In the genomic region with DNA sequence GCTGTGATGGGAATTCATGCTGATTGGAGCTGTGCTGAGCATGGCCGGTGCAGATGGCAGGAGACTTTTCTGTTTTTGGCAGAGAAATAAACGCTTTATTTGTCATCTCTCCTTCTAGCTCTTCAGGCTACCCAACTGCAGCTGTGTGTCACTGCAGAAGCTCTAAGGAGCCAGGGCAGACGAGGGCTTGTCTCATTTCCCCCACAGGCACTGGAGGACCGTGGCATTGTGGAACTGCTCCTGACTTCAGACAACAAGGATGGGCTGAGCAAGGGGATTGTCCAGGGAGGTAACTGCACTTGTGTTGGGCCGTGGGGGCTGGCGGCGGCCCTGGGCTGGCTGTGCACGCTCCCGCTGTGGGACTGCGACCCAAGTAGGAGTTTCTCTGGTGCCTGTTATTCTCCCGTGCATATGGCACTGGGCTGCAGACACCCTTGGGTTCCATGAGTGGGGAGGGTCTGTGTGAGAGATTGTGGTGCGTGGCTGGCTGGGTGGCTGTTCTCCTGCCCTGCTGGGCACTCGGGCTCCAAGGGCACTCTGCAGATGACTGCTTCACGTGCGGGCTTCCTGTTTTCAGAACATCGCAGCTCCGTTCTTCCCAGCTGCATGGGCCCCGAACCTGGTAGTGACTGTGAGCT, we compare ENCODE assay signal across 23 cellular contexts. TPM values are rescaled to one million over a fixed set of nuclear protein-coding genes. Genes with fewer than 3 reads are reported as not detected.
DNase-seq lines count a peak whose midpoint lies in the region; ATAC-seq and TF ChIP-seq lines count a peak whose summit lies in the region.
"Had no signal": no experiment of that assay in that cellular context is flagged by ENCODE, and none has a peak within 500 bp of the region (broad histone marks: within the 10 kb centered on the region; RNA-seq: fewer than 3 reads in every experiment).

No MANE protein-coding gene starts in this region.

- no TSS peak for BruUV-seq in mammary epithelial cell (replicated peaks; lab: Mats Ljungman, UMichigan)

- DNase-seq in H7 (peak; percentile 33), WTC11 (ENCODE audit: low spot score) (peak; percentile 10), mesenteric fat pad (ENCODE audit: low spot score) (peak; percentile 75), upper lobe of right lung (peak; percentile 40), NCI-H2107 treated with DMSO at 0.1 percent for 48 hours (lab: John Stamatoyannopoulos, UW; ENCODE audit: unreplicated experiment) (no peak), Karpas-422 (no peak), mammary epithelial cell (no peak)
- DNase-seq: DMS79 treated with DMSO at 0.1 percent for 48 hours, GF-D8, KBM-7, MM.1S, NCI-H1048, NCI-H1417, NCI-H1694, NCI-H2081, NCI-H2171, NCI-H226, NCI-H510A, NCI-H69, SIG-M5 had no signal

- H2AFZ ChIP-seq in Karpas-422 (ENCODE audit: low read length), result no peak overlapping the region
- H2AFZ ChIP-seq in mammary epithelial cell (ENCODE audit: low read depth, low read length), result no peak overlapping the region

- H3K36me3 Mint-ChIP-seq in WTC11, result no peaks in the 10 kb centered on the region

- no peaks in the 10 kb centered on the region for H3K9me2 ChIP-seq in Karpas-422 (replicated peaks; ENCODE audit: insufficient read depth, low read length)

- no peak overlapping the region for H3K4me2 ChIP-seq in Karpas-422 (ENCODE audit: low read depth, low read length, poor library complexity, severe bottlenecking)
- H3K4me2 ChIP-seq in mammary epithelial cell (ENCODE audit: insufficient read depth, low read depth, low read length), result no peak overlapping the region

- H4K20me1 ChIP-seq in Karpas-422 (ENCODE audit: insufficient read depth, low read depth, low read length) (no peaks in the 10 kb centered on the region), mammary epithelial cell (ENCODE audit: insufficient read depth, low read length) (no peaks in the 10 kb centered on the region)

- 71% methylated on average over 10 of the region's 18 CpGs for WGBS in mammary epithelial cell (ENCODE audit: low coverage, missing lambda C conversion rate)

- H3K4me3 Mint-ChIP-seq in WTC11, result no peak overlapping the region

- ATAC-seq in WTC11, result no peak
- no peak for ATAC-seq in upper lobe of right lung

- TF ChIP-seq CTCF in WTC11 (IDR thresholded peaks at IDR 0.05) (no peak), upper lobe of right lung (IDR thresholded peaks at IDR 0.05) (no peak), mammary epithelial cell (conservative IDR thresholded peaks at IDR 0.05 in 1 of 2, IDR thresholded peaks at IDR 0.05 in 1 of 2; ENCODE audit: extremely low read depth in 1 of 2, insufficient read depth in 1 of 2, low read depth in 1 of 2, low read length in 2 of 2) (no peak)

- dilution Hi-C loops in mammary epithelial cell (cut with HindIII; ENCODE audit: low sequenced_read_pairs), result no loop called here

- peaks cover 1% of the 10 kb centered on the region; the same call in 1 of the 2 replicates for H3K9me3 Mint-ChIP-seq in WTC11

- H3K4me1 ChIP-seq in upper lobe of right lung (no peaks in the 10 kb centered on the region), Karpas-422 (ENCODE audit: low read length) (no peaks in the 10 kb centered on the region), mammary epithelial cell (ENCODE audit: insufficient read depth, low read length) (no peaks in the 10 kb centered on the region)

- POLR2A ChIA-PET in WTC11 (lab: Charles Lee), result no interaction called here

- H3K9me3 ChIP-seq in upper lobe of right lung (no peaks in the 10 kb centered on the region), Karpas-422 (ENCODE audit: low read length) (no peaks in the 10 kb centered on the region), mammary epithelial cell (replicated peaks; ENCODE audit: insufficient read depth, low read length) (no peaks in the 10 kb centered on the region)

- intact Hi-C loops in upper lobe of right lung (cut with DNase I), result no loop called here
- intact Hi-C loops in mammary epithelial cell (cut with micrococcal nuclease), result no loop called here

- no peak overlapping the region for H3K27ac Mint-ChIP-seq in WTC11

- H3K27me3 Mint-ChIP-seq in WTC11 (ENCODE audit: low read depth), result peaks cover 12% of the 10 kb centered on the region

- peaks cover 15% of the 10 kb centered on the region for H3K4me1 Mint-ChIP-seq in WTC11

- H3K9ac ChIP-seq in Karpas-422 (ENCODE audit: low read length), result no peak overlapping the region
- H3K9ac ChIP-seq in mammary epithelial cell (ENCODE audit: insufficient read depth, low read length), result no peak overlapping the region

- H3K27ac ChIP-seq in upper lobe of right lung, result no peak overlapping the region
- no peak overlapping the region for H3K27ac ChIP-seq in Karpas-422 (ENCODE audit: low read length)
- H3K27ac ChIP-seq in mammary epithelial cell (ENCODE audit: insufficient read depth, low read depth, low read length), result no peak overlapping the region
- H3K27ac ChIP-seq: C4-2B, RWPE1 had no signal

- CTCF ChIA-PET in WTC11 (lab: Charles Lee) (interaction anchor here (1.1 to 1.5 kb wide), 3 partner anchors 17 to 228 kb away, joined by 4 to 6 read pairs (median 4); no protein-coding TSS in a partner anchor), mammary epithelial cell (lab: Charles Lee; ENCODE audit: low non-redundant PET) (interaction anchor here (0.6 kb wide), 1 partner anchor 290 kb away, joined by 4 read pairs; no protein-coding TSS in a partner anchor)

- H3K79me2 ChIP-seq in Karpas-422 (ENCODE audit: low read length) (no peaks in the 10 kb centered on the region), mammary epithelial cell (ENCODE audit: insufficient read depth, low read length) (no peaks in the 10 kb centered on the region)

- in situ Hi-C loops in mammary epithelial cell (cut with MboI; ENCODE audit: low sequenced_read_pairs in 2 of 2), result no loop called here

- H3K27me3 ChIP-seq in H7 (ENCODE audit: control insufficient read depth, insufficient read depth, low read length), result no peaks in the 10 kb centered on the region
- H3K27me3 ChIP-seq in upper lobe of right lung, result no peaks in the 10 kb centered on the region
- H3K27me3 ChIP-seq in Karpas-422 (ENCODE audit: low read length), result no peaks in the 10 kb centered on the region
- H3K27me3 ChIP-seq in mammary epithelial cell (ENCODE audit: insufficient read depth, low read length), result no peaks in the 10 kb centered on the region

- H3K36me3 ChIP-seq in H7 (replicated peaks; ENCODE audit: control insufficient read depth, insufficient read depth, low read length), result no peaks in the 10 kb centered on the region
- H3K36me3 ChIP-seq in upper lobe of right lung, result no peaks in the 10 kb centered on the region
- no peaks in the 10 kb centered on the region for H3K36me3 ChIP-seq in Karpas-422 (ENCODE audit: insufficient read depth, low read length)
- H3K36me3 ChIP-seq in mammary epithelial cell (ENCODE audit: insufficient read depth, low read length), result no peaks in the 10 kb centered on the region

- no peak overlapping the region for H3K4me3 ChIP-seq in H7 (ENCODE audit: insufficient read depth, low read depth, low read length)
- H3K4me3 ChIP-seq in upper lobe of right lung, result no peak overlapping the region
- H3K4me3 ChIP-seq in Karpas-422 (ENCODE audit: low read length), result no peak overlapping the region
- no peak overlapping the region for H3K4me3 ChIP-seq in mammary epithelial cell (replicated peaks in 1 of 3; ENCODE audit: insufficient read depth in 1 of 3, low read depth in 2 of 3, low read length in 3 of 3)
- H3K4me3 ChIP-seq: SK-N-MC had no signal

TF ChIP-seq in WTC11, 78 proteins besides CTCF, POLR2A, EP300 and RAD21 (continues in another document):
- TF ChIP-seq, protein P1, sequence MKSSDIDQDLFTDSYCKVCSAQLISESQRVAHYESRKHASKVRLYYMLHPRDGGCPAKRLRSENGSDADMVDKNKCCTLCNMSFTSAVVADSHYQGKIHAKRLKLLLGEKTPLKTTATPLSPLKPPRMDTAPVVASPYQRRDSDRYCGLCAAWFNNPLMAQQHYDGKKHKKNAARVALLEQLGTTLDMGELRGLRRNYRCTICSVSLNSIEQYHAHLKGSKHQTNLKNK (CRISPR knock-in tag; IDR thresholded peaks at IDR 0.05), result no peak
- TF ChIP-seq, protein P2, sequence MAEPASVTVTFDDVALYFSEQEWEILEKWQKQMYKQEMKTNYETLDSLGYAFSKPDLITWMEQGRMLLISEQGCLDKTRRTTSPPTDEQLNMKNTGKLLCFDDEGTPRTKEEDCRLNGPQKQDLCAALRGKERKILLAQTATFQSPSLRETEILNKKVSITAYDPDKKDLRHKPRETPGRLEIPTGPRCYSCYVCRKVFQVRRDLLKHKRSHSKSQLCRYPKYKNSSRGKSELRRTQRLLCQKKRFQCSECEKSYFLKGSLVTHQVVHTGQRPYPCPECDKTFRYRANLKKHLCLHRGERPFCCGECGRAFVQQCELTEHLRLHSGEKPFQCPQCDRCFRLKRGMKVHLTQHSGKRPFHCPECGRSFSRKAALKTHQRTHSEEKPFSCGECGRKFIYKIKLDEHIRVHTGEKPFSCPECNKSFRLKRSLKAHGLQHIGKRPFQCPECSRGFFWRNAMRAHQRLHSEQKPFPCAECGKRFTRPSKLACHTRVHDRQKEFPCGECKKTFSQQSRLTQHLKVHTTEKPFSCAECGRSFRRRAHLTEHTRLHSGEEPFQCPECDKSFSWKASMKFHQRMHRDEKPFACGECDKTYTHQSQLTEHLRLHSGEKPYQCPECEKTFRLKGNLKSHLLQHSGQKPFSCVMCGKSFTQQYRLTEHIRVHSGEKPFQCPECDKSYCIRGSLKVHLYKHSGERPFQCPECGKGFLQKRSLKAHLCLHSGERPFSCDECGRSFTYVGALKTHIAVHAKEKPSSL (CRISPR knock-in tag; conservative IDR thresholded peaks at IDR 0.05), result no peak
- TF ChIP-seq NR3C1 (CRISPR knock-in tag; conservative IDR thresholded peaks at IDR 0.05; ENCODE audit: low read depth) (no peak), TEAD4 (CRISPR knock-in tag; IDR thresholded peaks at IDR 0.05) (no peak), ZNF263 (CRISPR knock-in tag; IDR thresholded peaks at IDR 0.05; ENCODE audit: low read depth) (no peak), ZNF671 (CRISPR knock-in tag; IDR thresholded peaks at IDR 0.05) (no peak), FOXP1 (CRISPR knock-in tag; IDR thresholded peaks at IDR 0.05; ENCODE audit: borderline replicate concordance) (no peak), ZNF138 (CRISPR knock-in tag; conservative IDR thresholded peaks at IDR 0.05) (no peak), TP53 (CRISPR knock-in tag; IDR thresholded peaks at IDR 0.05) (no peak)

RNA-seq across cellular contexts. Expression of gene GLB1L2, which starts 27.2 kb away (rescaled TPM):
- 3.7 and 4.1 TPM in 2 replicates for total RNA-seq in H7 (2014; rRNA removed; shearing (Covaris generic))
- total RNA-seq in WTC11 (2021), result 4.6 to 6.0 TPM (median 5.1 TPM) in 3 replicates
- 0.29 TPM for total RNA-seq in mesenteric fat pad
- 4.9 TPM for total RNA-seq in upper lobe of right lung
- not detected in 2 replicates for total RNA-seq in Karpas-422 (2014; rRNA removed; shearing (Covaris generic); ENCODE audit: low replicate concordance)
- total RNA-seq in mammary epithelial cell, result 1 to 10 TPM; 1.0 to 4.1 TPM
- 4.8 TPM for polyA plus RNA-seq in mammary epithelial cell
- polyA minus RNA-seq in mammary epithelial cell, result 4.0 TPM

RNA-seq across cellular contexts. Expression of gene B3GAT1, which starts 53.1 kb away (rescaled TPM):
- total RNA-seq in H7 (2014; rRNA removed; shearing (Covaris generic)), result 9.9 and 12.8 TPM in 2 replicates
- total RNA-seq in WTC11 (2021), result 20.9 to 30.0 TPM (median 23.1 TPM) in 3 replicates
- total RNA-seq in mesenteric fat pad, result 0.32 TPM
- total RNA-seq in upper lobe of right lung, result 1.2 TPM
- not detected in 2 replicates for total RNA-seq in Karpas-422 (2014; rRNA removed; shearing (Covaris generic); ENCODE audit: low replicate concordance)
- total RNA-seq in mammary epithelial cell, result under 1 TPM; under 0.01 to 0.33 TPM
- 0.08 TPM for polyA plus RNA-seq in mammary epithelial cell
- not detected for polyA minus RNA-seq in mammary epithelial cell

Comparison
In these comparisons a context has a peak if more than half of its experiments do, and no peak if none do; other contexts are left out.
1. DNase-seq: peak in H7 (single experiment), WTC11 (single experiment), mesenteric fat pad (single experiment) and upper lobe of right lung (single experiment); none in NCI-H2107 treated with DMSO at 0.1 percent for 48 hours (single experiment), Karpas-422 (single experiment) and mammary epithelial cell (single experiment).